In the genomic region with DNA sequence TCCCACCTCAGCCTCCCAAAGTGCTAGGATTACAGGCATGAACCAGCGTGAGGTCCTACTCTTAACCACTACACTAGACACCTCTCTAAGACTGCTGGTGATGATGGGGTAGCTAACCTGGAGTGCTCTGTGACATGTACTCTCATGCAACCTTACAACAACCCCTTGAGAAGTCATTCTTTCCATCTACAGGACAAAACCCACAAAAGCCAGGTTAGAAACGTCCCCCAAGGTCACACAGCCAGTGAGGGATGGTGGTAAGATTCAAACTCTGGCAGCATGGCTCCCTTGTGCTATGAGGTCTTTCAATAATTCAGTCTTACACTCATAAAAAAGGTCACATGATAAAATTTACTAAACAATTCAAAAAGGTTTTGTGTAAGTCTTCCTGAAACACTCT, we compare ENCODE assay signal across 10 cellular contexts.
DNase-seq lines count a peak whose midpoint lies in the region; ATAC-seq and TF ChIP-seq lines count a peak whose summit lies in the region.
"Had no signal": no experiment of that assay in that cellular context is flagged by ENCODE, and none has a peak within 500 bp of the region (broad histone marks: within the 10 kb centered on the region; RNA-seq: fewer than 3 reads in every experiment).

No MANE protein-coding gene starts in this region.

- H3K4me3 ChIP-seq in adipocyte (ENCODE audit: low read length), result peak overlapping the region; percentile 92
- H3K4me3 ChIP-seq in tibial artery, result peak overlapping the region in 1 of 2 donors; percentile 89
- H3K4me3 ChIP-seq: lung had no signal

- peaks cover 3% of the 10 kb centered on the region for H3K27me3 Mint-ChIP-seq in activated naive CD4-positive, alpha-beta T cell treated with anti-CD3 and anti-CD28 coated beads, Interleukin-2, amount 10 ng/mL, durations not matched to agents 7 days and 5 days
- H3K27me3 Mint-ChIP-seq in mesothelial cell of epicardium (ENCODE audit: low read depth), result no peaks in the 10 kb centered on the region

- intact Hi-C loops in tibial artery (cut with DNase I; ENCODE audit: low total_unique reads), result no loop called here

- H3K9me3 Mint-ChIP-seq in activated naive CD4-positive, alpha-beta T cell treated with anti-CD3 and anti-CD28 coated beads, Interleukin-2, amount 10 ng/mL, durations not matched to agents 7 days and 5 days, result no peaks in the 10 kb centered on the region
- no peaks in the 10 kb centered on the region for H3K9me3 Mint-ChIP-seq in mesothelial cell of epicardium

- CTCF ChIA-PET in activated naive CD4-positive, alpha-beta T cell treated with anti-CD3 and anti-CD28 coated beads, Interleukin-2, amount 10 ng/mL, durations not matched to agents 7 days and 5 days (lab: Charles Lee), result interaction anchor here (0.7 to 4.0 kb wide), 4 partner anchors 14 to 102 kb away, joined by 3 to 26 read pairs (median 6); a partner anchor contains a TSS

- H3K27ac ChIP-seq in tibial artery, result peak overlapping the region; percentile 95 to 97

- DNase-seq in activated naive CD4-positive, alpha-beta T cell treated with anti-CD3 and anti-CD28 coated beads, Interleukin-2, amount 10 ng/mL, durations not matched to agents 7 days and 5 days, result no peak
- DNase-seq in activated naive CD4-positive, alpha-beta T cell treated with anti-CD3 and anti-CD28 coated beads, Interleukin-2, amount 50 U/mL, for 16 hours, result no peak
- no peak for DNase-seq in adipocyte (ENCODE audit: low read depth)
- DNase-seq in mesothelial cell of epicardium (ENCODE audit: low spot score in 2 of 2, unreplicated experiment in 2 of 2), result no peak
- no peak for DNase-seq in tibial artery
- no peak for DNase-seq in COLO829 (ENCODE audit: low spot score)
- no peak for DNase-seq in SKM-1 (lab: John Stamatoyannopoulos, UW; ENCODE audit: unreplicated experiment)
- DNase-seq: SIG-M5 had no signal

- no peaks in the 10 kb centered on the region for H3K36me3 ChIP-seq in adipocyte (ENCODE audit: control insufficient read depth, insufficient read depth, low read length, severe bottlenecking)
- H3K36me3 ChIP-seq in tibial artery, result no peaks in the 10 kb centered on the region

- no peaks in the 10 kb centered on the region for H3K9me3 ChIP-seq in adipocyte (ENCODE audit: control insufficient read depth, low read length)
- H3K9me3 ChIP-seq in tibial artery, result no peaks in the 10 kb centered on the region

- H3K27ac Mint-ChIP-seq in activated naive CD4-positive, alpha-beta T cell treated with anti-CD3 and anti-CD28 coated beads, Interleukin-2, amount 10 ng/mL, durations not matched to agents 7 days and 5 days, result peak overlapping the region; percentile 26
- H3K27ac Mint-ChIP-seq in mesothelial cell of epicardium, result peak overlapping the region; percentile 99

- TF ChIP-seq CTCF in mesothelial cell of epicardium (IDR thresholded peaks at IDR 0.05; ENCODE audit: unreplicated experiment), result no peak
- TF ChIP-seq CTCF in tibial artery (IDR thresholded peaks at IDR 0.05), result no peak

- no peaks in the 10 kb centered on the region for H3K36me3 Mint-ChIP-seq in activated naive CD4-positive, alpha-beta T cell treated with anti-CD3 and anti-CD28 coated beads, Interleukin-2, amount 10 ng/mL, durations not matched to agents 7 days and 5 days
- no peaks in the 10 kb centered on the region for H3K36me3 Mint-ChIP-seq in mesothelial cell of epicardium

- no peak overlapping the region for H3K4me3 Mint-ChIP-seq in activated naive CD4-positive, alpha-beta T cell treated with anti-CD3 and anti-CD28 coated beads, Interleukin-2, amount 10 ng/mL, durations not matched to agents 7 days and 5 days
- H3K4me3 Mint-ChIP-seq in mesothelial cell of epicardium, result peak overlapping the region; percentile 95

- peak overlapping the region; percentile 97 for H3K9ac ChIP-seq in adipocyte (ENCODE audit: low read length)

- ATAC-seq in GM18907 (IDR thresholded peaks at IDR 0.05; ENCODE audit: unreplicated experiment), result no peak

- H3K4me1 ChIP-seq in adipocyte (ENCODE audit: control insufficient read depth, insufficient read depth, low read length) (peaks cover 54% of the 10 kb centered on the region), tibial artery (peaks cover 0 to 45% (median 21%) of the 10 kb centered on the region in 4 donors)

- peaks cover 26% of the 10 kb centered on the region for H3K4me1 Mint-ChIP-seq in activated naive CD4-positive, alpha-beta T cell treated with anti-CD3 and anti-CD28 coated beads, Interleukin-2, amount 10 ng/mL, durations not matched to agents 7 days and 5 days
- H3K4me1 Mint-ChIP-seq in mesothelial cell of epicardium, result peaks cover 31% of the 10 kb centered on the region

- H3K27me3 ChIP-seq in adipocyte (replicated peaks; ENCODE audit: control insufficient read depth, insufficient read depth, low read length), result no peaks in the 10 kb centered on the region
- no peaks in the 10 kb centered on the region for H3K27me3 ChIP-seq in tibial artery
